In genomic region chr1:20900056-20900455, GRCh38 we compare ENCODE assay signal across 29 cellular contexts.
"Had no signal": no experiment of that assay in that cellular context is flagged by ENCODE, and none has a peak within 500 bp of the region (broad histone marks: within the 10 kb centered on the region; RNA-seq: fewer than 3 reads in every experiment).

No MANE protein-coding gene starts in this region.

- H3K4me3 Mint-ChIP-seq: activated CD4-positive, alpha-beta memory T cell treated with anti-CD3 and anti-CD28 coated beads, Interleukin-2, amount 10 ng/mL, durations not matched to agents 7 days and 5 days; activated CD4-positive, alpha-beta T cell treated with anti-CD3 and anti-CD28 coated beads, Interleukin-2, amount 10 ng/mL, durations not matched to agents 7 days and 5 days; activated naive CD4-positive, alpha-beta T cell treated with anti-CD3 and anti-CD28 coated beads, Interleukin-2, amount 10 ng/mL, durations not matched to agents 7 days and 5 days; activated naive CD8-positive, alpha-beta T cell treated with anti-CD3 and anti-CD28 coated beads, Interleukin-2, amount 10 ng/mL, durations not matched to agents 7 days and 5 days; activated T-cell treated with anti-CD3 and anti-CD28 coated beads, Interleukin-2, amount 50 U/mL, for 24 hours; activated T-cell treated with anti-CD3 and anti-CD28 coated beads, Interleukin-2, amount 50 U/mL, for 72 hours; brain; dendritic cell treated with granulocyte-macrophage colony-stimulating factor and Interleukin-4, amounts not matched to agents 40 ng/mL and 50 ng/mL, for 4 days; endodermal cell had no signal

- ATAC-seq: activated naive CD4-positive, alpha-beta T cell treated with anti-CD3 and anti-CD28 coated beads, Interleukin-2, amount 50 U/mL, for 72 hours; activated T-cell treated with anti-CD3 and anti-CD28 coated beads, Interleukin-2, amount 50 U/mL, for 72 hours; esophagus mucosa had no signal

- DNase-seq: activated CD4-positive, alpha-beta memory T cell treated with anti-CD3 and anti-CD28 coated beads, Interleukin-2, amount 10 ng/mL, durations not matched to agents 7 days and 5 days; activated CD4-positive, alpha-beta T cell treated with anti-CD3 and anti-CD28 coated beads for 4 hours; activated CD4-positive, alpha-beta T cell treated with anti-CD3 and anti-CD28 coated beads, Interleukin-2, amount 10 ng/mL, durations not matched to agents 7 days and 5 days; activated CD4-positive, alpha-beta T cell treated with anti-CD3 and anti-CD28 coated beads, Interleukin-2, amount 50 U/mL, for 4 hours; activated CD4-positive, CD25-positive, alpha-beta regulatory T cell; activated CD4-positive, CD25-positive, alpha-beta regulatory T cell treated with anti-CD3 and anti-CD28 coated beads, Interleukin-2, amount 50 U/mL, for 72 hours; activated CD8-positive, alpha-beta memory T cell treated with anti-CD3 and anti-CD28 coated beads, Interleukin-2, amount 50 U/mL, for 48 hours; activated gamma-delta T cell; activated naive CD4-positive, alpha-beta T cell; activated naive CD4-positive, alpha-beta T cell treated with anti-CD3 and anti-CD28 coated beads, Interleukin-2, amount 10 ng/mL, durations not matched to agents 7 days and 5 days; activated naive CD8-positive, alpha-beta T cell treated with anti-CD3 and anti-CD28 coated beads, Interleukin-2, amount 10 ng/mL, durations not matched to agents 7 days and 5 days; activated T-cell treated with anti-CD3 and anti-CD28 coated beads for 4 hours; activated T-cell treated with anti-CD3 and anti-CD28 coated beads, Interleukin-2, amount 50 U/mL, for 24 hours; activated T-cell treated with anti-CD3 and anti-CD28 coated beads, Interleukin-2, amount 50 U/mL, for 72 hours; central memory CD4-positive, alpha-beta T cell; dorsolateral prefrontal cortex; effector memory CD4-positive, alpha-beta T cell; endodermal cell; foreskin fibroblast; glutamatergic neuron; T-helper 2 cell had no signal

- H3K4me1 ChIP-seq: ascending aorta, breast epithelium had no signal

- H3K4me1 Mint-ChIP-seq: activated CD4-positive, alpha-beta T cell treated with anti-CD3 and anti-CD28 coated beads, Interleukin-2, amount 10 ng/mL, durations not matched to agents 7 days and 5 days; activated naive CD4-positive, alpha-beta T cell treated with anti-CD3 and anti-CD28 coated beads, Interleukin-2, amount 10 ng/mL, durations not matched to agents 7 days and 5 days; activated naive CD8-positive, alpha-beta T cell treated with anti-CD3 and anti-CD28 coated beads, Interleukin-2, amount 10 ng/mL, durations not matched to agents 7 days and 5 days; endodermal cell had no signal

- H3K4me3 ChIP-seq: ascending aorta, breast epithelium, cardiac muscle cell, coronary artery, dorsolateral prefrontal cortex had no signal

- H3K9me3 Mint-ChIP-seq: activated CD4-positive, alpha-beta memory T cell treated with anti-CD3 and anti-CD28 coated beads, Interleukin-2, amount 10 ng/mL, durations not matched to agents 7 days and 5 days; activated CD4-positive, alpha-beta T cell treated with anti-CD3 and anti-CD28 coated beads, Interleukin-2, amount 10 ng/mL, durations not matched to agents 7 days and 5 days; activated naive CD4-positive, alpha-beta T cell treated with anti-CD3 and anti-CD28 coated beads, Interleukin-2, amount 10 ng/mL, durations not matched to agents 7 days and 5 days; activated naive CD4-positive, alpha-beta T cell treated with anti-CD3 and anti-CD28 coated beads, Interleukin-2, amount 50 U/mL, for 72 hours; activated naive CD8-positive, alpha-beta T cell treated with anti-CD3 and anti-CD28 coated beads, Interleukin-2, amount 10 ng/mL, durations not matched to agents 7 days and 5 days; activated T-cell treated with anti-CD3 and anti-CD28 coated beads, Interleukin-2, amount 50 U/mL, for 24 hours; activated T-cell treated with anti-CD3 and anti-CD28 coated beads, Interleukin-2, amount 50 U/mL, for 72 hours; brain; dendritic cell treated with granulocyte-macrophage colony-stimulating factor and Interleukin-4, amounts not matched to agents 40 ng/mL and 50 ng/mL, for 4 days; endodermal cell had no signal

- H3K9me3 ChIP-seq: ascending aorta, breast epithelium had no signal

- H3K27ac ChIP-seq: ascending aorta, breast epithelium, cardiac muscle cell, coronary artery, dorsolateral prefrontal cortex had no signal

- H3K36me3 ChIP-seq: breast epithelium, cardiac muscle cell had no signal

- H3K36me3 Mint-ChIP-seq: activated naive CD4-positive, alpha-beta T cell treated with anti-CD3 and anti-CD28 coated beads, Interleukin-2, amount 10 ng/mL, durations not matched to agents 7 days and 5 days had no signal

- H3K27ac Mint-ChIP-seq: activated CD4-positive, alpha-beta memory T cell treated with anti-CD3 and anti-CD28 coated beads, Interleukin-2, amount 10 ng/mL, durations not matched to agents 7 days and 5 days; activated CD4-positive, alpha-beta T cell treated with anti-CD3 and anti-CD28 coated beads, Interleukin-2, amount 10 ng/mL, durations not matched to agents 7 days and 5 days; activated naive CD4-positive, alpha-beta T cell treated with anti-CD3 and anti-CD28 coated beads, Interleukin-2, amount 10 ng/mL, durations not matched to agents 7 days and 5 days; activated naive CD4-positive, alpha-beta T cell treated with anti-CD3 and anti-CD28 coated beads, Interleukin-2, amount 50 U/mL, for 72 hours; activated naive CD8-positive, alpha-beta T cell treated with anti-CD3 and anti-CD28 coated beads, Interleukin-2, amount 10 ng/mL, durations not matched to agents 7 days and 5 days; activated T-cell treated with anti-CD3 and anti-CD28 coated beads, Interleukin-2, amount 50 U/mL, for 24 hours; activated T-cell treated with anti-CD3 and anti-CD28 coated beads, Interleukin-2, amount 50 U/mL, for 72 hours; dendritic cell treated with granulocyte-macrophage colony-stimulating factor and Interleukin-4, amounts not matched to agents 40 ng/mL and 50 ng/mL, for 4 days; endodermal cell had no signal

- H3K27me3 ChIP-seq: ascending aorta, breast epithelium, cardiac muscle cell, dorsolateral prefrontal cortex had no signal

- H3K27me3 Mint-ChIP-seq: activated CD4-positive, alpha-beta memory T cell treated with anti-CD3 and anti-CD28 coated beads, Interleukin-2, amount 10 ng/mL, durations not matched to agents 7 days and 5 days; activated CD4-positive, alpha-beta T cell treated with anti-CD3 and anti-CD28 coated beads, Interleukin-2, amount 10 ng/mL, durations not matched to agents 7 days and 5 days; activated naive CD4-positive, alpha-beta T cell treated with anti-CD3 and anti-CD28 coated beads, Interleukin-2, amount 10 ng/mL, durations not matched to agents 7 days and 5 days; activated naive CD8-positive, alpha-beta T cell treated with anti-CD3 and anti-CD28 coated beads, Interleukin-2, amount 10 ng/mL, durations not matched to agents 7 days and 5 days; activated T-cell treated with anti-CD3 and anti-CD28 coated beads, Interleukin-2, amount 50 U/mL, for 24 hours; brain; dendritic cell treated with granulocyte-macrophage colony-stimulating factor and Interleukin-4, amounts not matched to agents 40 ng/mL and 50 ng/mL, for 4 days had no signal
